ENCODE assay signal across 8 cellular contexts in genomic region chr4:109815151-109816081, GRCh38. TPM values are rescaled to one million over a fixed set of nuclear protein-coding genes. Genes with fewer than 3 reads are reported as not detected.
DNase-seq lines count a peak whose midpoint lies in the region; ATAC-seq, FAIRE-seq and TF ChIP-seq lines count a peak whose summit lies in the region.

GAR1 (plus strand) TSS chr4:109815762; CDS start chr4:109816165, 403 bp downstream.

- FAIRE-seq in kidney (lab: Jason Lieb, UNC): peak; percentile 86

- no peaks in the 10 kb centered on the region for H3K9me3 ChIP-seq in kidney (ENCODE audit: control insufficient read depth in 1 of 2, low read length in 2 of 2)

- peak within 1 kb of the TSS; percentile 80 to 91 for H3K27ac ChIP-seq in kidney (ENCODE audit: low read depth in 2 of 2, low read length in 2 of 2)

- intact Hi-C loops in kidney (cut with DNase I): no loop called here

- TF ChIP-seq CTCF in AG10803 (conservative IDR thresholded peaks at IDR 0.05; ENCODE audit: low read length) (no peak), kidney (IDR thresholded peaks at IDR 0.05; ENCODE audit: borderline replicate concordance, extremely low read depth, insufficient read depth) (no peak)

- peaks cover 3 to 7% of the 10 kb centered on the region in 2 donors for H3K4me1 ChIP-seq in kidney (ENCODE audit: control insufficient read depth in 1 of 2, insufficient read depth in 1 of 2, low read depth in 1 of 2, low read length in 2 of 2)

- H3K4me3 ChIP-seq in AG10803 (ENCODE audit: low read length): peak within 1 kb of the TSS; percentile 82
- H3K4me3 ChIP-seq in kidney (ENCODE audit: low read length in 2 of 2): peak within 1 kb of the TSS; percentile 98 to 99

- DNase-seq in AG10803 (ENCODE audit: low read depth) (peak; percentile 86), NCI-H460 (ENCODE audit: extremely low read depth, low read depth) (peak; percentile 86), cerebellum (ENCODE audit: low spot score) (peak; percentile 90), kidney (peak; percentile 96)
- DNase-seq in activated CD4-positive, CD25-positive, alpha-beta regulatory T cell treated with anti-CD3 and anti-CD28 coated beads, Interleukin-2, amount 50 U/mL, for 72 hours: peak; percentile 83
- DNase-seq in stimulated activated CD4-positive, alpha-beta T cell treated with anti-CD3 and anti-CD28 coated beads, Interleukin-15, amount 100 ng/mL, for 24 hours: peak; percentile 94

- peak within 1 kb of the TSS; percentile 78 to 86 for H3K9ac ChIP-seq in kidney (ENCODE audit: low read length in 2 of 2)

- peaks cover 4 to 5% of the 10 kb centered on the region in 2 donors for H3K36me3 ChIP-seq in kidney (ENCODE audit: control insufficient read depth in 1 of 2, insufficient read depth in 2 of 2, low read length in 2 of 2)

- peak; percentile 99 for ATAC-seq in GM19043 (IDR thresholded peaks at IDR 0.05; ENCODE audit: low read depth, unreplicated experiment)
- ATAC-seq in HG03378 (IDR thresholded peaks at IDR 0.05; ENCODE audit: unreplicated experiment): peak; percentile 99

RNA-seq across cellular contexts. Expression of gene GAR1, which starts in this region (rescaled TPM):
- 16.7 and 21.2 TPM in 2 replicates for total RNA-seq in NCI-H460 (2014; rRNA removed; shearing (Covaris generic))
- polyA plus RNA-seq in NCI-H460 (2014; cell fraction: nucleus; rRNA removed): 3.8 and 9.6 TPM in 2 replicates
- total RNA-seq in cerebellum: 4.8 TPM
- total RNA-seq in kidney: 14.9 TPM
- polyA plus RNA-seq in kidney (ENCODE audit: insufficient read depth, low read depth, low replicate concordance): 21.0 TPM

Comparison
In these comparisons a context has a peak if more than half of its experiments do, and no peak if none do; other contexts are left out.
1. Peak in every context shown above with its lines: DNase-seq, ATAC-seq, H3K4me3 ChIP-seq and H3K27ac ChIP-seq.